In genomic region chr1:193234523-193234922, GRCh38 we compare ENCODE assay signal across 11 cellular contexts. TPM values are rescaled to one million over a fixed set of nuclear protein-coding genes. Genes with fewer than 3 reads are reported as not detected.
"Had no signal": no experiment of that assay in that cellular context is flagged by ENCODE, and none has a peak within 500 bp of the region (broad histone marks: within the 10 kb centered on the region; RNA-seq: fewer than 3 reads in every experiment).

No MANE protein-coding gene starts in this region.

- ATAC-seq: GM23338, HepG2 had no signal

- H3K4me1 Mint-ChIP-seq: GM23338, H9 had no signal

- H2AFZ ChIP-seq: GM23338 had no signal

- H3K27ac ChIP-seq: HL-60 had no signal

- FAIRE-seq: H1, H54, HepG2 had no signal

- H3K4me3 Mint-ChIP-seq: GM23338, H9, HFFc6, IgD-negative memory B cell had no signal

- DNase-seq: H9, HCEC 1CT, HFFc6, KBM-7 had no signal

- H3K9me3 Mint-ChIP-seq: GM23338, H9, HFFc6, IgD-negative memory B cell had no signal

- H3K4me2 ChIP-seq: GM23338 had no signal

- H3K27ac Mint-ChIP-seq: GM23338, HFFc6, IgD-negative memory B cell had no signal

- H3K27me3 Mint-ChIP-seq: IgD-negative memory B cell had no signal

- H3K4me3 ChIP-seq: GM23338 had no signal

RNA-seq across cellular contexts. Expression of gene B3GALT2, which starts 48.1 kb away (rescaled TPM):
- total RNA-seq: GM23338, H1, H9, HepG2, HT1080 had no signal
